19 cellular contexts compared by ENCODE assay signal in genomic region chr11:59349657-59350056, GRCh38. TPM values are rescaled to one million over a fixed set of nuclear protein-coding genes. Genes with fewer than 3 reads are reported as not detected.
"Had no signal": no experiment of that assay in that cellular context is flagged by ENCODE, and none has a peak within 500 bp of the region (broad histone marks: within the 10 kb centered on the region; RNA-seq: fewer than 3 reads in every experiment).

No MANE protein-coding gene starts in this region.

RNA-seq across cellular contexts. Expression of gene OR5AN1, which starts 9.0 kb away (rescaled TPM):
- total RNA-seq: activated B cell treated with CpG ODN at 0.5 μM for 24 hours; activated CD8-positive, alpha-beta T cell treated with anti-CD3 and anti-CD28 coated beads for 36 hours; activated T-cell treated with anti-CD3 and anti-CD28 coated beads, Interleukin-2, amount 50 U/mL, for 4 hours; activated T-helper 17 cell treated with anti-CD3 and anti-CD28 coated beads, Interleukin-2, amount 50 U/mL, for 72 hours; astrocyte; bronchial epithelial cell; cardiac septum; cerebellum; dermis blood vessel endothelial cell; endothelial cell of umbilical vein; esophagus squamous epithelium; fibroblast of lung; fibroblast of villous mesenchyme; gastroesophageal sphincter; glomerular endothelial cell; heart right ventricle; T-helper 17 cell had no signal
- polyA plus RNA-seq: adipose tissue, endothelial cell of umbilical vein, esophagus, fibroblast of lung, heart right ventricle had no signal
